In the genomic region with DNA sequence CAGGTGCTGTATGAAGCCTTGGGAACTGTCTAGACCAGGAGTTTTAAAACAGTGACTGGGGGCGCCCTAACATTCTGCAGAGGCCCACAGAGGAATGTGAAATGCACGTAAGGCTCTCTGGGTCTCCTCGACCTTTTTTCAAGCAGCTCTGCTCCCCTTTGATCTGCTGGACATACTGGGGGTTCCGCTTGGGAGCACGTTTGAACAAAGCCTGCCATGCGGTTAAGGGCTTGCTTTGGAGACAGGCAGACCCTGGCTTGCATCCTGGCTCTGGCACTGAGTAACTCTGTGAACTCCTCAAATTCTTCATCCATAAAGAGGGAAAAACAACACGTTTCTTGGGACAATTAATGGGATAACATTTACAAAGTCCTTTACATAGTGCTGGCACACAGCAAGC, we compare ENCODE assay signal across 23 cellular contexts.
"Had no signal": no experiment of that assay in that cellular context is flagged by ENCODE, and none has a peak within 500 bp of the region (broad histone marks: within the 10 kb centered on the region; RNA-seq: fewer than 3 reads in every experiment).

No MANE protein-coding gene starts in this region.

- H3K27ac ChIP-seq: HL-60, KMS-11, SJSA1, SK-N-MC had no signal

- H3K9me3 ChIP-seq: SJSA1 had no signal

- H3K4me3 ChIP-seq: K562, SJSA1, SK-N-MC had no signal

- H3K36me3 Mint-ChIP-seq: IgD-negative memory B cell had no signal

- H3K27ac Mint-ChIP-seq: IgD-negative memory B cell had no signal

- H3K27me3 ChIP-seq: SJSA1 had no signal

- ATAC-seq: K562 had no signal

- DNase-seq: Kasumi-1, MM.1S, NCI-H1092 treated with DMSO at 0.1 percent for 48 hours, NCI-H1436, NCI-H187, NCI-H2029, NCI-H2081 treated with DMSO at 0.1 percent for 48 hours, NCI-H2171, NCI-H226, NCI-H446, NCI-H510A, NCI-H524 treated with DMSO at 0.1 percent for 48 hours, NCI-H69, NCI-H774, Right ventricle myocardium superior, RPMI8226, SIG-M5 had no signal

- H3K4me1 ChIP-seq: SJSA1 had no signal

- H3K4me1 Mint-ChIP-seq: IgD-negative memory B cell had no signal

- H3K36me3 ChIP-seq: SJSA1 had no signal
